ENCODE assay signal across 11 cellular contexts in genomic region chr17:30323262-30323894, GRCh38. TPM values are rescaled to one million over a fixed set of nuclear protein-coding genes. Genes with fewer than 3 reads are reported as not detected.
A peak's percentile ranks its signal among the peaks of the same experiment; 100 is the strongest.
DNase-seq lines count a peak whose midpoint lies in the region; ATAC-seq and TF ChIP-seq lines count a peak whose summit lies in the region.
"Had no signal": no experiment of that assay in that cellular context is flagged by ENCODE, and none has a peak within 500 bp of the region (broad histone marks: within the 10 kb centered on the region; RNA-seq: fewer than 3 reads in every experiment).

No MANE protein-coding gene starts in this region.

- intact Hi-C loops in left cardiac atrium (cut with DNase I) (no loop called here), posterior vena cava (cut with DNase I) (no loop called here), uterus (cut with DNase I; ENCODE audit: low total_unique reads) (no loop called here)

- peak; percentile 25 for DNase-seq in DMS153 treated with DMSO at 0.1 percent for 48 hours (lab: John Stamatoyannopoulos, UW; ENCODE audit: unreplicated experiment)
- DNase-seq in Karpas-422: peak; percentile 96
- DNase-seq in epithelial cell of esophagus (ENCODE audit: low read depth): peak; percentile 67
- DNase-seq in caudate nucleus (lab: John Stamatoyannopoulos, UW): no peak
- DNase-seq in left cardiac atrium: no peak
- DNase-seq in posterior vena cava (ENCODE audit: low spot score): no peak
- no peak for DNase-seq in uterus
- DNase-seq: NK-92 treated with Interleukin-12 subunit alpha and Interleukin-12 subunit beta, amount 100 ng/mL, for 24 hours; posterior cingulate gyrus had no signal

- no peak for TF ChIP-seq POLR2A in uterus (IDR thresholded peaks at IDR 0.05)

- H3F3A ChIP-seq in SU-DHL-6 (ENCODE audit: insufficient read depth): peaks cover 41% of the 10 kb centered on the region

- H3K4me1 ChIP-seq in Karpas-422 (ENCODE audit: low read length) (peaks cover 78% of the 10 kb centered on the region), uterus (no peaks in the 10 kb centered on the region)
- H3K4me1 ChIP-seq: stomach had no signal

- ATAC-seq in left cardiac atrium: no peak

- H3K36me3 ChIP-seq in Karpas-422 (ENCODE audit: insufficient read depth, low read length) (no peaks in the 10 kb centered on the region), SU-DHL-6 (ENCODE audit: low read length) (no peaks in the 10 kb centered on the region), uterus (no peaks in the 10 kb centered on the region)
- H3K36me3 ChIP-seq: stomach had no signal

- H3K27ac ChIP-seq in Karpas-422 (ENCODE audit: low read length) (peak overlapping the region; percentile 97), SU-DHL-6 (ENCODE audit: low read depth, low read length) (peak overlapping the region; percentile 84), caudate nucleus (ENCODE audit: low read depth, low read length) (no peak overlapping the region), uterus (no peak overlapping the region)

- no peaks in the 10 kb centered on the region for H3K27me3 ChIP-seq in Karpas-422 (ENCODE audit: low read length)
- no peaks in the 10 kb centered on the region for H3K27me3 ChIP-seq in SU-DHL-6 (ENCODE audit: low read length)
- no peaks in the 10 kb centered on the region for H3K27me3 ChIP-seq in uterus
- H3K27me3 ChIP-seq: stomach had no signal

- H3K9ac ChIP-seq in Karpas-422 (ENCODE audit: low read length) (peak overlapping the region; percentile 63), SU-DHL-6 (ENCODE audit: low read length) (peak overlapping the region; percentile 33)

- H3K9me2 ChIP-seq in Karpas-422 (replicated peaks; ENCODE audit: insufficient read depth, low read length) (no peaks in the 10 kb centered on the region), SU-DHL-6 (replicated peaks; ENCODE audit: insufficient read depth, low read length) (no peaks in the 10 kb centered on the region)

- H3K4me2 ChIP-seq in Karpas-422 (ENCODE audit: low read depth, low read length, poor library complexity, severe bottlenecking): peak overlapping the region; percentile 74
- H3K4me2 ChIP-seq in SU-DHL-6 (ENCODE audit: low read depth, low read length, poor library complexity, severe bottlenecking): peak overlapping the region; percentile 64

- no peaks in the 10 kb centered on the region for H4K20me1 ChIP-seq in Karpas-422 (ENCODE audit: insufficient read depth, low read depth, low read length)
- no peaks in the 10 kb centered on the region for H4K20me1 ChIP-seq in SU-DHL-6 (ENCODE audit: low read depth, low read length)

- H3K4me3 ChIP-seq in Karpas-422 (ENCODE audit: low read length) (peak overlapping the region; percentile 54), SU-DHL-6 (ENCODE audit: insufficient read depth, low read length, poor library complexity, severe bottlenecking) (peak overlapping the region; percentile 34), epithelial cell of esophagus (ENCODE audit: low read length) (no peak overlapping the region), uterus (no peak overlapping the region)
- H3K4me3 ChIP-seq: stomach had no signal

- H3K79me2 ChIP-seq in Karpas-422 (ENCODE audit: low read length): no peaks in the 10 kb centered on the region
- no peaks in the 10 kb centered on the region for H3K79me2 ChIP-seq in SU-DHL-6 (ENCODE audit: insufficient read depth, low read length)

- H2AFZ ChIP-seq in Karpas-422 (ENCODE audit: low read length) (no peak overlapping the region), SU-DHL-6 (ENCODE audit: low read depth, low read length, severe bottlenecking) (no peak overlapping the region)

- H3K9me3 ChIP-seq in Karpas-422 (ENCODE audit: low read length) (no peaks in the 10 kb centered on the region), SU-DHL-6 (ENCODE audit: insufficient read depth, low read length) (no peaks in the 10 kb centered on the region), uterus (no peaks in the 10 kb centered on the region)
- H3K9me3 ChIP-seq: stomach had no signal

- no peak for TF ChIP-seq CTCF in SU-DHL-6 (IDR thresholded peaks at IDR 0.05; ENCODE audit: insufficient read depth, low read length, poor library complexity, severe bottlenecking)
- TF ChIP-seq CTCF in epithelial cell of esophagus (IDR thresholded peaks at IDR 0.05; ENCODE audit: insufficient read depth, low read depth, low read length, missing control alignments): no peak
- no peak for TF ChIP-seq CTCF in uterus (IDR thresholded peaks at IDR 0.05)

RNA-seq across cellular contexts. Expression of gene TMIGD1, which starts 10.5 kb away (rescaled TPM):
- not detected in 2 replicates for total RNA-seq in Karpas-422 (2014; rRNA removed; shearing (Covaris generic); ENCODE audit: low replicate concordance)
- total RNA-seq in left cardiac atrium (not detected), posterior vena cava (not detected), uterus (not detected)

RNA-seq across cellular contexts. Expression of gene BLMH, which starts 31.6 kb away (rescaled TPM):
- total RNA-seq in Karpas-422 (2014; rRNA removed; shearing (Covaris generic); ENCODE audit: low replicate concordance): 47.5 and 52.8 TPM in 2 replicates
- total RNA-seq in left cardiac atrium: 10 to 100 TPM; 16.9 to 19.8 TPM
- 10 to 100 TPM; 23.3 to 28.4 TPM for total RNA-seq in posterior vena cava
- 10 to 100 TPM; 13.6 to 68.8 (median 33.3) TPM for total RNA-seq in uterus

RNA-seq across cellular contexts. Expression of gene CPD, which starts 55.3 kb away (rescaled TPM):
- 18.4 and 19.2 TPM in 2 replicates for total RNA-seq in Karpas-422 (2014; rRNA removed; shearing (Covaris generic); ENCODE audit: low replicate concordance)
- 10 to 100 TPM; 25.2 to 37.8 TPM for total RNA-seq in left cardiac atrium
- total RNA-seq in posterior vena cava: 10 to 100 TPM; 39.8 to 40.4 TPM
- total RNA-seq in uterus: 100 to 1,000 TPM in 2 of 4 donors, 10 to 100 TPM in 2; 54.6 to 144 (median 104) TPM

Comparison
In these comparisons a context has a peak if more than half of its experiments do, and no peak if none do; other contexts are left out.
1. DNase-seq: peak in DMS153 treated with DMSO at 0.1 percent for 48 hours (single experiment), Karpas-422 (single experiment) and epithelial cell of esophagus (single experiment); none in caudate nucleus (0 of 61), left cardiac atrium (single experiment), posterior vena cava (single experiment) and uterus (0 of 2).
2. H3K27ac ChIP-seq: peak in Karpas-422 (single experiment) and SU-DHL-6 (single experiment); none in caudate nucleus (single experiment) and uterus (0 of 2).
3. H3K4me3 ChIP-seq: peak in Karpas-422 (single experiment) and SU-DHL-6 (single experiment); none in epithelial cell of esophagus (single experiment) and uterus (0 of 2).